9 cellular contexts compared by ENCODE assay signal in the genomic region with DNA sequence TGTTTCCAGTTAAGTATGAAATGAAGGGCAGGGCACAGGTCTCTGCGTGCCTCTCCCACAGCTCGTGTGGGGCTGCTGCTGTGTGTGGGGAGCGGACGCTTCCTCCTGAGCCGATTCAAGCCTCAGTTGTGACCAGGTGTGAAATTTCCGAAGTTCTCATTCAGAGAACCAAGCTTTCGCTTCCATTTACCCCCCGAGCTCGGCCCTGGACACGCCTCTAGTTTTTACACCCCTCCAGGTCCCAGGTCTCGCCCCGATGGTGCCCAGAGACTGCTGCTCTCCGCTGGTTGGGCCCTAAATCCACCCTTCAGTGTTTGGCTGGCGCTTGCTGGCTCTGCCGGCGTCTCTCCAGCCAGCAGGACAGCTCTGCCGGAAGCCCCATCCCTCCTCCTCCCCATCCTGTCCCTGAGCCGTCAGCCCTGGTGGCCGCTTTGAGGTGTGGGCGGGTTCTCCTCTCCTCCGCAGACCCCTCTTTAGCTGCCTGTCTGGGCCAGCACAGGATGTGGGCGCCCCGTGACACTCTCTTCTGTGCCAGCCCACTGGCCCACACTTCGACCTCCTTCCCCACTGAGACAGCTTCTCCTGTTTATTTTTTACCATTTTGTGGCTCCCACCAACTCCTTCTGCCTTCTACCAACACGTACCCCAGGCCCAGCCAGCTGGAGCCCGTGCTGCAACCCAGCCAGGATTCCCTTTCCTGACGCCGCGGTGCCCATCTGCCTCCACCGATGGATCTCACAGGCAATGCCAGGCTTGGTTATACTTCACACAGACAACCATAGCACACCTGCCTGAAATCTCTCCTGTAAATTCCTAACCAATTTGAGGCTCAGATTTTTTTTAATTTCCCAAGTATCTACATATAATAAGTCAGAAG.
DNase-seq lines count a peak whose midpoint lies in the region; ATAC-seq and TF ChIP-seq lines count a peak whose summit lies in the region.
"Had no signal": no experiment of that assay in that cellular context is flagged by ENCODE, and none has a peak within 500 bp of the region (broad histone marks: within the 10 kb centered on the region; RNA-seq: fewer than 3 reads in every experiment).

No MANE protein-coding gene starts in this region.

- no peaks in the 10 kb centered on the region for H3K36me3 ChIP-seq in hepatocyte (replicated peaks; ENCODE audit: insufficient read depth, low read depth)
- H3K36me3 ChIP-seq: ovary had no signal

- WGBS in hepatocyte (ENCODE audit: low lambda C conversion rate, missing lambda C conversion rate), result 75% methylated on average over 30 of the region's 30 CpGs

- DNase-seq in NCI-H2171 treated with DMSO at 0.1 percent for 48 hours (lab: John Stamatoyannopoulos, UW), result peak; percentile 32
- DNase-seq in activated naive CD8-positive, alpha-beta T cell treated with anti-CD3 and anti-CD28 coated beads, Interleukin-2, amount 50 U/mL, for 16 hours (ENCODE audit: low read depth, low spot score), result peak; percentile 35
- peak; percentile 7 to 19 for DNase-seq in stimulated activated CD4-positive, alpha-beta T cell treated with anti-CD3 and anti-CD28 coated beads, Interleukin-1b, Interleukin-23, amount 100 ng/mL, for 4 hours (ENCODE audit: low read depth in 2 of 2)
- no peak for DNase-seq in hepatocyte (ENCODE audit: low spot score)
- DNase-seq in COR-L47 (lab: John Stamatoyannopoulos, UW), result no peak
- DNase-seq in NCI-H1436 (lab: John Stamatoyannopoulos, UW), result no peak
- DNase-seq in NCI-H2029 treated with DMSO at 0.1 percent for 48 hours (lab: John Stamatoyannopoulos, UW), result no peak

- H3K4me1 ChIP-seq in hepatocyte (ENCODE audit: insufficient read depth), result no peaks in the 10 kb centered on the region

- H3K27me3 ChIP-seq in hepatocyte, result no peaks in the 10 kb centered on the region
- H3K27me3 ChIP-seq: ovary had no signal

- no peak overlapping the region for H3K27ac ChIP-seq in hepatocyte
- H3K27ac ChIP-seq: ovary had no signal

- no peak overlapping the region for H3K4me3 ChIP-seq in hepatocyte
- H3K4me3 ChIP-seq: ovary had no signal

- no peak overlapping the region for H3K4me2 ChIP-seq in hepatocyte

- peak; percentile 77 for ATAC-seq in GM19351 (IDR thresholded peaks at IDR 0.05; ENCODE audit: unreplicated experiment)

- no peaks in the 10 kb centered on the region for H3K9me2 ChIP-seq in hepatocyte (replicated peaks; ENCODE audit: insufficient read depth)

- no peak overlapping the region for H2AFZ ChIP-seq in hepatocyte

- no peaks in the 10 kb centered on the region for H3K79me2 ChIP-seq in hepatocyte

- H3K9me3 ChIP-seq in hepatocyte (ENCODE audit: low read depth), result no peaks in the 10 kb centered on the region
- H3K9me3 ChIP-seq: ovary had no signal

- no peaks in the 10 kb centered on the region for H4K20me1 ChIP-seq in hepatocyte (ENCODE audit: insufficient read depth, poor library complexity, severe bottlenecking)

- no peak for TF ChIP-seq CTCF in hepatocyte (IDR thresholded peaks at IDR 0.05; ENCODE audit: poor library complexity)

Comparison
In these comparisons a context has a peak if more than half of its experiments do, and no peak if none do; other contexts are left out.
1. DNase-seq: peak in NCI-H2171 treated with DMSO at 0.1 percent for 48 hours (single experiment), activated naive CD8-positive, alpha-beta T cell treated with anti-CD3 and anti-CD28 coated beads, Interleukin-2, amount 50 U/mL, for 16 hours (single experiment) and stimulated activated CD4-positive, alpha-beta T cell treated with anti-CD3 and anti-CD28 coated beads, Interleukin-1b, Interleukin-23, amount 100 ng/mL, for 4 hours (2 of 2); none in hepatocyte (single experiment), COR-L47 (single experiment), NCI-H1436 (single experiment) and NCI-H2029 treated with DMSO at 0.1 percent for 48 hours (single experiment).